ENCODE assay signal across 8 cellular contexts in the genomic region with DNA sequence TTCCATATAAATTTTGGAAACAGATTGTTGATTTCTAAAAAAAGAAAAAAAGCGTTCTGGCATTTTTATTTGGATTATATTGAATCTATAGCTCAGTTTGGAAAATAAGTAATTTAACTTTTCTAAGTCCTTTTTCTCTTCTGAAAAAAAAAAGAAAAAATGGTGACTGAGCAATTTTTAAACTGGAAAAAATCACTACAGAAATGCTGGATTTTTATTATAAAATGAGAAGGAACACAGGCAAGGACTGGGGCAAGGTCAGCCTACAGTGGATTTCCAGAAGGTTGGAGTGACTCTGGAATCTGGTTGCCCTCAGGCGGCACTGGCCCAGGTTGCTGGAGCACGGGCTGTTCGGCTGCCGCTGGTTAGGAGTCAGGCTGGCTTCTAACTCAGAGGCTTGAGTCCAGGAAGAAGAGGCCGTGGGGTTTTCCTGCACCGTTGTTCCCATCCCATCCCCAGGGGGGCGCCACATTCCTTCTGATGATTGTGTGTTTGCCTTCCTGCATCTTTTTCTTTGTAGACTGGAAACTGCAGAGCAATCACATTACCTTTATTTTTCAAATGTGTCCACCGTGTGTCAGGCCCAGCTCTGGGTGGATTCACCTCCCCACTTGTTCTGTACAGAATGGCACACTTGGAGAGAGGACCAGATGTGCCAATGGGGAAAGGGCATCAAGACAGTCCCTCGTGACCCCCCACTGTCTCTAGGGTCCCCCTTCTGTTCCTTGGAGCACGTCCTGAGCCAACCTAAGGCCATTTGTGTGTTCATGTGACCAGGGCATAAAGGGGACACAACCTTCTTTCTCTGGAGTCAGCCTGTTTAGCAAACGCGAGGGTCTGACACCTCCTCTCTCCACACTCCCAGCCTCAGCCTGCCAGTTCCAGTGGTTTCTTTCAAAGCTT.
A peak's percentile ranks its signal among the peaks of the same experiment; 100 is the strongest.
DNase-seq lines count a peak whose midpoint lies in the region; ATAC-seq and TF ChIP-seq lines count a peak whose summit lies in the region.

No MANE protein-coding gene starts in this region.

- TF ChIP-seq CTCF in KMS-11 (conservative IDR thresholded peaks at IDR 0.05; ENCODE audit: low read depth, low read length): peak; percentile 72

- H4K20me1 ChIP-seq in KMS-11 (ENCODE audit: insufficient read depth): no peaks in the 10 kb centered on the region

- no peak overlapping the region for H3K27ac ChIP-seq in KMS-11

- no peaks in the 10 kb centered on the region for H3K36me3 ChIP-seq in KMS-11 (ENCODE audit: insufficient read depth)

- no peak overlapping the region for H2AFZ ChIP-seq in KMS-11 (ENCODE audit: low read depth)

- H3K79me2 ChIP-seq in KMS-11 (ENCODE audit: insufficient read depth, low read depth): no peaks in the 10 kb centered on the region

- peaks cover 6% of the 10 kb centered on the region for H3K4me1 ChIP-seq in KMS-11 (ENCODE audit: low read depth, poor library complexity, severe bottlenecking)

- H3K27me3 ChIP-seq in KMS-11 (ENCODE audit: insufficient read depth, low read depth): no peaks in the 10 kb centered on the region

- H3K4me2 ChIP-seq in KMS-11: no peak overlapping the region

- peak; percentile 5 for DNase-seq in DMS114 treated with DMSO at 0.1 percent for 48 hours (lab: John Stamatoyannopoulos, UW; ENCODE audit: unreplicated experiment)
- DNase-seq in SHP77 treated with DMSO at 0.1 percent for 48 hours (lab: John Stamatoyannopoulos, UW): peak; percentile 86
- peak; percentile 5 for DNase-seq in activated naive CD8-positive, alpha-beta T cell treated with anti-CD3 and anti-CD28 coated beads, Interleukin-2, amount 50 U/mL, for 16 hours (ENCODE audit: low read depth, low spot score)
- DNase-seq in hypothalamus (lab: John Stamatoyannopoulos, UW): peak in 27 of 51 donors; percentile 3 to 45 (median 14)
- DNase-seq in stimulated activated CD4-positive, alpha-beta T cell treated with anti-CD3 and anti-CD28 coated beads, Interleukin-15, amount 100 ng/mL, for 24 hours: peak; percentile 64

- H3K9ac ChIP-seq in KMS-11: no peak overlapping the region

- H3K4me3 ChIP-seq in KMS-11 (IDR thresholded peaks at IDR 0.05; ENCODE audit: insufficient read depth, low read depth, low read length): no peak overlapping the region

- ATAC-seq in HG03097 (IDR thresholded peaks at IDR 0.05; ENCODE audit: low FRiP score, unreplicated experiment) (no peak), HG02759 (IDR thresholded peaks at IDR 0.05; ENCODE audit: unreplicated experiment) (no peak)

Comparison
In these comparisons a context has a peak if more than half of its experiments do, and no peak if none do; other contexts are left out.
1. DNase-seq: peak in every context shown above with its lines; median percentile 86 in SHP77 treated with DMSO at 0.1 percent for 48 hours; 64 in stimulated activated CD4-positive, alpha-beta T cell treated with anti-CD3 and anti-CD28 coated beads, Interleukin-15, amount 100 ng/mL, for 24 hours; 14 in hypothalamus; 5 in DMS114 treated with DMSO at 0.1 percent for 48 hours; 5 in activated naive CD8-positive, alpha-beta T cell treated with anti-CD3 and anti-CD28 coated beads, Interleukin-2, amount 50 U/mL, for 16 hours.